In the genomic region with DNA sequence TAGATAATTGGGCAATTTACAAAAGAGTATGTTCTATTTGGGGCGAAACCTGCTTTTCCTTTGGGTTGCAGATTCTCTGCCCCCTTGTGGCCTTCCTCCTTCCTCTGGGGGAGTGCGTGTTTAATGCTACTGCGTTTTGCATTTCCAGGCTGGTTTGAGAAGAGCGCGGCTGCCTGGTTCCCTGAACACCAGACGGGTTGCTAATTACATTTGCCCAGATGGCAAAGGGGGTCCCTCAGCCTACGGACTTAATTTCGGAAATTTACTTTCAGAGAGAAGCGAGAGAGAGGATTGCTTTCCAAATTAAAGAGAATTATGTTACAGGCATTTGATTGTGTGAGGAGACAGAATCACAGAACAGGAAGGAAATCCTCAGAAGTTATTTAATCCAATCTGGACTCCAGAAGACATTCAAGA, we compare ENCODE assay signal across 8 cellular contexts.
DNase-seq lines count a peak whose midpoint lies in the region; ATAC-seq and TF ChIP-seq lines count a peak whose summit lies in the region.

No MANE protein-coding gene starts in this region.

- H3K4me3 ChIP-seq in NB4 (ENCODE audit: low read depth, low read length) = no peak overlapping the region

- no peak overlapping the region for H3K4me3 Mint-ChIP-seq in activated T-cell treated with anti-CD3 and anti-CD28 coated beads, Interleukin-2, amount 50 U/mL, for 4 hours

- TF ChIP-seq POLR2A in NB4 (IDR thresholded peaks at IDR 0.05; ENCODE audit: extremely low read depth, insufficient read length) = no peak

- peak; percentile 89 for TF ChIP-seq CTCF in NB4 (IDR thresholded peaks at IDR 0.05; ENCODE audit: low read depth, low read length)

- peaks cover 4% of the 10 kb centered on the region for H3K9me3 Mint-ChIP-seq in activated T-cell treated with anti-CD3 and anti-CD28 coated beads, Interleukin-2, amount 50 U/mL, for 4 hours

- DNase-seq in NCI-H2227 (lab: John Stamatoyannopoulos, UW; ENCODE audit: unreplicated experiment) = peak; percentile 37
- DNase-seq in NCI-H2227 treated with DMSO at 0.1 percent for 48 hours (lab: John Stamatoyannopoulos, UW) = no peak
- peak; percentile 82 for DNase-seq in NB4 (ENCODE audit: low read depth)
- peak; percentile 18 for DNase-seq in activated T-cell treated with anti-CD3 and anti-CD28 coated beads, Interleukin-2, amount 50 U/mL, for 4 hours
- peak; percentile 52 for DNase-seq in Right ventricle myocardium superior
- peak in 9 of 10 donors; percentile 29 to 92 (median 58) for DNase-seq in posterior cingulate gyrus

- no peak for ATAC-seq in activated T-cell treated with anti-CD3 and anti-CD28 coated beads, Interleukin-2, amount 50 U/mL, for 4 hours
- peak; percentile 80 for ATAC-seq in Right ventricle myocardium superior (ENCODE audit: poor library complexity)
- no peak for ATAC-seq in GM21367 (IDR thresholded peaks at IDR 0.05; ENCODE audit: unreplicated experiment)
- ATAC-seq in GM21390 (IDR thresholded peaks at IDR 0.05; ENCODE audit: unreplicated experiment) = no peak

- no peaks in the 10 kb centered on the region for H3K36me3 Mint-ChIP-seq in activated T-cell treated with anti-CD3 and anti-CD28 coated beads, Interleukin-2, amount 50 U/mL, for 4 hours (ENCODE audit: insufficient read depth)

- H3K27me3 Mint-ChIP-seq in activated T-cell treated with anti-CD3 and anti-CD28 coated beads, Interleukin-2, amount 50 U/mL, for 4 hours (ENCODE audit: low read depth) = peaks cover 23% of the 10 kb centered on the region

- intact Hi-C loops in Right ventricle myocardium superior (cut with DNase I) (loop anchor here (10.0 kb wide), 1 partner anchor 88 kb away; a partner anchor contains a TSS), posterior cingulate gyrus (cut with DNase I) (loop anchor here (5.0 kb wide), 2 partner anchors 90 to 130 kb away; a partner anchor contains a TSS)

- peaks cover 11% of the 10 kb centered on the region for H3K4me1 Mint-ChIP-seq in activated T-cell treated with anti-CD3 and anti-CD28 coated beads, Interleukin-2, amount 50 U/mL, for 4 hours (ENCODE audit: low read depth)
